In genomic region chr6:108895591-108895990, GRCh38 we compare ENCODE assay signal across 9 cellular contexts. TPM values are rescaled to one million over a fixed set of nuclear protein-coding genes. Genes with fewer than 3 reads are reported as not detected.
DNase-seq lines count a peak whose midpoint lies in the region; ATAC-seq and TF ChIP-seq lines count a peak whose summit lies in the region.
"Had no signal": no experiment of that assay in that cellular context is flagged by ENCODE, and none has a peak within 500 bp of the region (broad histone marks: within the 10 kb centered on the region; RNA-seq: fewer than 3 reads in every experiment).

No MANE protein-coding gene starts in this region.

- WGBS in esophagus squamous epithelium, 2 donors, result 74 to 78% methylated on average over 1 of the region's 1 CpG

- ATAC-seq in stimulated activated naive CD8-positive, alpha-beta T cell treated with anti-CD3 and anti-CD28 coated beads, Interleukin-15, amount 100 ng/mL, for 72 hours, result peak; percentile 78
- ATAC-seq in GM21390 (IDR thresholded peaks at IDR 0.05; ENCODE audit: unreplicated experiment), result no peak

- H3K36me3 ChIP-seq in Peyer's patch (no peaks in the 10 kb centered on the region), esophagus squamous epithelium (no peaks in the 10 kb centered on the region)
- H3K36me3 ChIP-seq: BE2C had no signal

- no peaks in the 10 kb centered on the region for H3K9me3 Mint-ChIP-seq in stimulated activated naive CD8-positive, alpha-beta T cell treated with anti-CD3 and anti-CD28 coated beads, Interleukin-15, amount 100 ng/mL, for 72 hours

- H3K27me3 Mint-ChIP-seq in stimulated activated naive CD8-positive, alpha-beta T cell treated with anti-CD3 and anti-CD28 coated beads, Interleukin-15, amount 100 ng/mL, for 72 hours, result no peaks in the 10 kb centered on the region

- no peak for TF ChIP-seq CTCF in Peyer's patch (IDR thresholded peaks at IDR 0.05)
- no peak for TF ChIP-seq CTCF in esophagus squamous epithelium (IDR thresholded peaks at IDR 0.05)

- no peaks in the 10 kb centered on the region for H3K27me3 ChIP-seq in Peyer's patch
- H3K27me3 ChIP-seq in esophagus squamous epithelium, result no peaks in the 10 kb centered on the region
- H3K27me3 ChIP-seq: BE2C had no signal

- H3K4me1 ChIP-seq in Peyer's patch (peaks cover 0 to 5% (median 2%) of the 10 kb centered on the region in 4 donors), esophagus squamous epithelium (peaks cover 0 to 32% (median 15%) of the 10 kb centered on the region in 3 donors)

- peak overlapping the region; percentile 74 for H3K27ac Mint-ChIP-seq in stimulated activated naive CD8-positive, alpha-beta T cell treated with anti-CD3 and anti-CD28 coated beads, Interleukin-15, amount 100 ng/mL, for 72 hours

- H3K27ac ChIP-seq in Peyer's patch (peak overlapping the region in 3 of 4 donors; percentile 5 to 73 (median 24)), esophagus squamous epithelium (peak overlapping the region in 3 of 4 donors; percentile 45 to 75 (median 63))

- H3K4me3 Mint-ChIP-seq in stimulated activated naive CD8-positive, alpha-beta T cell treated with anti-CD3 and anti-CD28 coated beads, Interleukin-15, amount 100 ng/mL, for 72 hours, result peak overlapping the region in 1 of 2 donors; percentile 13

- H3K4me3 ChIP-seq in Peyer's patch (no peak overlapping the region), esophagus squamous epithelium (no peak overlapping the region)

- H3K4me1 Mint-ChIP-seq in stimulated activated naive CD8-positive, alpha-beta T cell treated with anti-CD3 and anti-CD28 coated beads, Interleukin-15, amount 100 ng/mL, for 72 hours, result peaks cover 23% of the 10 kb centered on the region

- DNase-seq in SKM-1 treated with dmso at 0.1 percent for 144 hours (lab: John Stamatoyannopoulos, UW; ENCODE audit: unreplicated experiment), result peak; percentile 44
- DNase-seq in SKM-1 (lab: John Stamatoyannopoulos, UW; ENCODE audit: unreplicated experiment), result no peak
- no peak for DNase-seq in Peyer's patch
- no peak for DNase-seq in esophagus squamous epithelium (lab: John Stamatoyannopoulos, UW)
- DNase-seq in stimulated activated naive CD8-positive, alpha-beta T cell treated with anti-CD3 and anti-CD28 coated beads, Interleukin-15, amount 100 ng/mL, for 72 hours, result no peak
- DNase-seq in NCI-H146 treated with DMSO at 0.1 percent for 48 hours (lab: John Stamatoyannopoulos, UW; ENCODE audit: unreplicated experiment), result no peak
- no peak for DNase-seq in stimulated activated naive CD4-positive, alpha-beta T cell treated with Interleukin-2 at 50 U/mL for 16 hours (lab: John Stamatoyannopoulos, UW)
- DNase-seq: BE2C had no signal

- no peaks in the 10 kb centered on the region for H3K9me3 ChIP-seq in Peyer's patch
- H3K9me3 ChIP-seq in esophagus squamous epithelium, result no peaks in the 10 kb centered on the region
- H3K9me3 ChIP-seq: BE2C had no signal

- intact Hi-C loops in esophagus squamous epithelium (cut with DNase I), result no loop called here

- TF ChIP-seq POLR2A in Peyer's patch (IDR thresholded peaks at IDR 0.05) (no peak), esophagus squamous epithelium (IDR thresholded peaks at IDR 0.05) (no peak)

RNA-seq across cellular contexts. Expression of gene ARMC2, which starts 47.4 kb away (rescaled TPM):
- 10 to 100 TPM in 1 of 4 donors, 1 to 10 TPM in 2, under 1 TPM in 1; 0.53 to 29.7 (median 4.4) TPM for total RNA-seq in Peyer's patch
- 1 to 10 TPM in 2 of 4 donors, under 1 TPM in 2; 0.27 to 4.1 (median 1.2) TPM for total RNA-seq in esophagus squamous epithelium
